In the genomic region with DNA sequence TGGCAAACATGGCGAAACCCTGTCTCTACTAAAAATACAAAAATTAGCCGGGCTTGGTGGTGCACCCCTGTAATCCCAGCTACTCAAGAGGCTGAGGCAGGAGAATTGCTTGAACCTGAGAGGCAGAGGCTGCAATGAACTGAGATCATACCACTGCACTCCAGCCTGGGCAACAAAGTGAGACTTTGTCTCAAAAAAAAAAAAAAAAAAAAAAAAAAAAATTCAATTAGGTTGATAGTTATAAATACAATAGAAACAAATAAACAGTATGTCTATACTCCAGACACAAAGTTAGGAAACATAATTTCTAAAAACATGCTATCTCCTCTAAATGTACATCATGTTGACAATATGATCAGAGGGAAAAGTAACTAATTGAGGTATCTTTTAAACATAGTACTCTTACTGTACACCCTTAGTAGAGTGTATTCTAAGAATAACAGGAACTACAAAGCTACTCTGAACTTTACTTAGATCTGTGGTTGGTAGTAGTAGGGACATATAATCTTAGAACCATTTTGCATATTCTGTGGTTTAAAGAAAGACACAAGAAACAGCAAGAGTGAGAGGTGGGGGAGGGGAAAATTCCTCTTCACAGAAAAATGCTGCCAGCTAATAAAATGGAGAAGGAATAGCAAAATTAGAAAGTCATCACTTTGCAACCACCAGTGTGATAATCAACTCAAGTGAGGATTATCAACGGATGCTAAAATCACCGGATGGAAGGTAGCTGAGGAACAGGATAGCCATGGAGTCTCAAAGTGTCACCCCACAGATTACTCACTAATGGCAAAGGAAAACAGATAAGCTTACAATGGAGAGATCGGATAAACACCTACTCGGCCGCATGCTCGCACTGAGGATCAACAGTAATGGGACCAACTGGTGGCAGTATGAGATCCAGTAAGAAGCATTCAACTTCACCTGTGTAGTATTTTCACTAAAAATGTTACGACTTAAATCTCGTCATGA, we compare ENCODE assay signal across 14 cellular contexts. TPM values are rescaled to one million over a fixed set of nuclear protein-coding genes. Genes with fewer than 3 reads are reported as not detected.
DNase-seq lines count a peak whose midpoint lies in the region; ATAC-seq, FAIRE-seq and TF ChIP-seq lines count a peak whose summit lies in the region.
"Had no signal": no experiment of that assay in that cellular context is flagged by ENCODE, and none has a peak within 500 bp of the region (broad histone marks: within the 10 kb centered on the region; RNA-seq: fewer than 3 reads in every experiment).

No MANE protein-coding gene starts in this region.

- peak; percentile 82 for FAIRE-seq in GM19239 (lab: Jason Lieb, UNC)

- H3K4me3 ChIP-seq in CD8-positive, alpha-beta T cell (ENCODE audit: low read depth, low read length): no peak overlapping the region
- H3K4me3 ChIP-seq in coronary artery (no peak overlapping the region), prostate gland (no peak overlapping the region)
- H3K4me3 ChIP-seq: esophagus squamous epithelium had no signal

- H3K36me3 Mint-ChIP-seq in CD8-positive, alpha-beta T cell: peaks cover 84% of the 10 kb centered on the region

- no peak overlapping the region for H3K27ac ChIP-seq in CD8-positive, alpha-beta T cell (ENCODE audit: low read depth, low read length)
- H3K27ac ChIP-seq in coronary artery (no peak overlapping the region), prostate gland (no peak overlapping the region)
- H3K27ac ChIP-seq: esophagus squamous epithelium had no signal

- no peak overlapping the region for H3K4me3 Mint-ChIP-seq in CD8-positive, alpha-beta T cell
- H3K4me3 Mint-ChIP-seq: WTC11 had no signal

- TF ChIP-seq CTCF in CD8-positive, alpha-beta T cell (IDR thresholded peaks at IDR 0.05): no peak
- no peak for TF ChIP-seq CTCF in coronary artery (IDR thresholded peaks at IDR 0.05)
- TF ChIP-seq CTCF in prostate gland (IDR thresholded peaks at IDR 0.05): no peak

- CTCF ChIA-PET in CD8-positive, alpha-beta T cell (lab: Charles Lee): interaction anchor here (0.6 to 1.9 kb wide), 4 partner anchors 14 to 521 kb away, joined by 3 to 10 read pairs (median 3); no protein-coding TSS in a partner anchor

- H3K27ac Mint-ChIP-seq in CD8-positive, alpha-beta T cell: peak overlapping the region; percentile 77
- H3K27ac Mint-ChIP-seq: progenitor cell of endocrine pancreas, WTC11 had no signal

- WGBS in prostate gland: 90% methylated on average over 10 of the region's 10 CpGs

- POLR2A ChIA-PET in CD8-positive, alpha-beta T cell (lab: Charles Lee): interaction anchor here (0.6 kb wide), 2 partner anchors 81 to 122 kb away, joined by 3 to 6 read pairs; no protein-coding TSS in a partner anchor

- H3K9me3 Mint-ChIP-seq in CD8-positive, alpha-beta T cell: no peaks in the 10 kb centered on the region
- H3K9me3 Mint-ChIP-seq: WTC11 had no signal

- ATAC-seq in CD8-positive, alpha-beta T cell: no peak
- ATAC-seq in HG03565 (IDR thresholded peaks at IDR 0.05; ENCODE audit: unreplicated experiment): peak; percentile 57
- ATAC-seq: left cardiac atrium, PC-3, WTC11 had no signal

- H3K9me3 ChIP-seq in CD8-positive, alpha-beta T cell (ENCODE audit: low read length): no peaks in the 10 kb centered on the region
- no peaks in the 10 kb centered on the region for H3K9me3 ChIP-seq in prostate gland
- H3K9me3 ChIP-seq: esophagus squamous epithelium had no signal

- peaks cover 43% of the 10 kb centered on the region for H3K36me3 ChIP-seq in CD8-positive, alpha-beta T cell (ENCODE audit: insufficient read depth, low read length)
- peaks cover 7 to 12% of the 10 kb centered on the region in 2 donors for H3K36me3 ChIP-seq in prostate gland

- peaks cover 16% of the 10 kb centered on the region for H3K4me1 Mint-ChIP-seq in CD8-positive, alpha-beta T cell (ENCODE audit: low read depth)
- H3K4me1 Mint-ChIP-seq: WTC11 had no signal

- H3K4me1 ChIP-seq in CD8-positive, alpha-beta T cell (ENCODE audit: insufficient read depth, low read length): peaks cover 5% of the 10 kb centered on the region
- no peaks in the 10 kb centered on the region for H3K4me1 ChIP-seq in prostate gland (replicated peaks)
- H3K4me1 ChIP-seq: esophagus squamous epithelium had no signal

- TF ChIP-seq POLR2A in prostate gland (IDR thresholded peaks at IDR 0.05): no peak

- no peak for DNase-seq in CD8-positive, alpha-beta T cell
- DNase-seq in GM19239 (ENCODE audit: insufficient read length, low spot score): no peak
- DNase-seq in amniotic epithelial cell (ENCODE audit: low read depth): peak; percentile 52
- DNase-seq in NCI-H526 treated with DMSO at 0.1 percent for 48 hours (lab: John Stamatoyannopoulos, UW): no peak
- DNase-seq in coronary artery (ENCODE audit: low spot score): no peak
- no peak for DNase-seq in posterior cingulate gyrus
- no peak for DNase-seq in prostate gland (ENCODE audit: low spot score)
- DNase-seq: esophagus squamous epithelium, left cardiac atrium, NCI-H1105, PC-3 had no signal

- intact Hi-C loops in CD8-positive, alpha-beta T cell (cut with DNase I, micrococcal nuclease): loop anchor here in 1 of 2 experiments (10.0 kb wide), 1 partner anchor 113 kb away; no protein-coding TSS in a partner anchor
- intact Hi-C loops in posterior cingulate gyrus (cut with DNase I): no loop called here
- intact Hi-C loops in prostate gland (cut with DNase I): no loop called here

- no peaks in the 10 kb centered on the region for H3K27me3 Mint-ChIP-seq in CD8-positive, alpha-beta T cell (ENCODE audit: low read depth)
- H3K27me3 Mint-ChIP-seq: progenitor cell of endocrine pancreas had no signal

- H3K27me3 ChIP-seq in CD8-positive, alpha-beta T cell (ENCODE audit: insufficient read depth, low read length): no peaks in the 10 kb centered on the region
- H3K27me3 ChIP-seq in prostate gland (replicated peaks; ENCODE audit: insufficient read depth): no peaks in the 10 kb centered on the region
- H3K27me3 ChIP-seq: esophagus squamous epithelium had no signal

RNA-seq across cellular contexts. Expression of a gene that starts 35.0 kb away (rescaled TPM):
- 10 to 100 TPM; 24.7 to 25.1 TPM for total RNA-seq in CD8-positive, alpha-beta T cell
- total RNA-seq in prostate gland: 10 to 100 TPM; 34.7 to 56.1 TPM

RNA-seq across cellular contexts. Expression of a gene that starts 38.2 kb away (rescaled TPM):
- total RNA-seq in CD8-positive, alpha-beta T cell: not detected
- under 1 TPM in 1 of 2 donors, not detected in 1; 0.80 TPM for total RNA-seq in prostate gland
- total RNA-seq: PC-3, progenitor cell of endocrine pancreas, WTC11 had no signal

RNA-seq across cellular contexts. Expression of a gene that starts 45.6 kb away (rescaled TPM):
- 10 to 100 TPM; 15.9 to 18.2 TPM for total RNA-seq in CD8-positive, alpha-beta T cell
- 10 to 100 TPM; 22.7 to 23.2 TPM for total RNA-seq in prostate gland
